Comparison of ENCODE assay signal across 9 cellular contexts in the genomic region with DNA sequence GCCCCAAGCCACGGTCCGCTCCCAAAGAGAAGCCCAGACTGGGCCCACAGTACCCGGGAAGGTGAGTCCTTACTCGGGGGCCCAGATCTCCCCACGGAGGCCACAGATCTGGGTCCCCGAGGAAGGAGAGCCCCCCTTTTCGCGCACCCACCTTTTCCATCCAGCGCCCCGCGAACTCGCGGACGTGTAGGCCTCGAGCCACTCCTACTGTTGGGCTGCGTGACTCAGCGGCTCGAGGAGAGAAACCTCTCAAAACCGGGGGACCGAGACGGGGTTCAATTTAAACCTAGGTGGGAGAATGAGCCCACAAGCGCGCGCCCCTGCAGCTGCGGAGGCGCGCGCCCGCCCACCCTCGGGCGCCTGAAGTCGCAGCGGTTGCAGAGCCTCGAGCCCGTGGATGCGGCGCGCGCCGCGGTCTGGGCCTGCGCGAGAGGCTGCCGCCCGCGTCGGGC. TPM values are rescaled to one million over a fixed set of nuclear protein-coding genes. Genes with fewer than 3 reads are reported as not detected.
DNase-seq lines count a peak whose midpoint lies in the region; ATAC-seq, FAIRE-seq and TF ChIP-seq lines count a peak whose summit lies in the region.
"Had no signal": no experiment of that assay in that cellular context is flagged by ENCODE, and none has a peak within 500 bp of the region (broad histone marks: within the 10 kb centered on the region; RNA-seq: fewer than 3 reads in every experiment).

No MANE protein-coding gene starts in this region.

- peak overlapping the region; percentile 70 for H3K4me3 Mint-ChIP-seq in WTC11

- no peak overlapping the region for H3K27ac Mint-ChIP-seq in WTC11

- TF ChIP-seq CTCF in WTC11 (IDR thresholded peaks at IDR 0.05): peak; percentile 6; the same call in 1 of the 2 replicates

- H3K36me3 ChIP-seq in H7 (replicated peaks; ENCODE audit: control insufficient read depth, insufficient read depth, low read length): no peaks in the 10 kb centered on the region
- no peaks in the 10 kb centered on the region for H3K36me3 ChIP-seq in small intestine (ENCODE audit: control insufficient read depth in 2 of 2, insufficient read depth in 2 of 2, low read length in 2 of 2)

- no peak for ATAC-seq in WTC11
- no peak for ATAC-seq in HG02870 (IDR thresholded peaks at IDR 0.05; ENCODE audit: unreplicated experiment)
- no peak for ATAC-seq in GM18498 (IDR thresholded peaks at IDR 0.05; ENCODE audit: unreplicated experiment)

- H3K9me3 Mint-ChIP-seq in WTC11: no peaks in the 10 kb centered on the region

- POLR2A ChIA-PET in WTC11 (lab: Charles Lee): interaction anchor here (1.0 to 1.7 kb wide), 3 partner anchors 9 to 423 kb away, joined by 3 to 8 read pairs (median 4); no protein-coding TSS in a partner anchor

- peaks cover 50% of the 10 kb centered on the region for H3K4me1 Mint-ChIP-seq in WTC11

- no peak for FAIRE-seq in small intestine (lab: Jason Lieb, UNC)

- H3K27ac ChIP-seq in small intestine (ENCODE audit: low read depth in 1 of 2, low read length in 1 of 2): no peak overlapping the region

- peaks cover 91% of the 10 kb centered on the region for H3K27me3 Mint-ChIP-seq in WTC11 (ENCODE audit: low read depth)

- WGBS in small intestine, 3 donors: 4 to 14% (median 12%) methylated on average over 24 to 47 of the region's 47 CpGs

- H3K36me3 Mint-ChIP-seq in WTC11: no peaks in the 10 kb centered on the region

- H3K27me3 ChIP-seq in H7 (ENCODE audit: control insufficient read depth, insufficient read depth, low read length): peaks cover 70% of the 10 kb centered on the region
- H3K27me3 ChIP-seq in small intestine (ENCODE audit: control insufficient read depth in 2 of 2, insufficient read depth in 2 of 2, low read length in 2 of 2): peaks cover 3 to 45% of the 10 kb centered on the region in 2 donors

- H3K4me3 ChIP-seq in H7 (ENCODE audit: insufficient read depth, low read depth, low read length): peak overlapping the region; percentile 55
- peak overlapping the region; percentile 35 for H3K4me3 ChIP-seq in iPS-11a (ENCODE audit: low read depth, low read length)
- peak overlapping the region; percentile 54 for H3K4me3 ChIP-seq in skeletal muscle cell (ENCODE audit: low read depth, low read length)
- peak overlapping the region in 1 of 2 donors; percentile 16 for H3K4me3 ChIP-seq in small intestine (ENCODE audit: low read depth in 1 of 2, low read length in 2 of 2)

- peaks cover 0 to 4% of the 10 kb centered on the region in 2 donors for H3K4me1 ChIP-seq in small intestine (ENCODE audit: control insufficient read depth in 2 of 2, insufficient read depth in 1 of 2, low read depth in 1 of 2, low read length in 1 of 2)

- CTCF ChIA-PET in WTC11 (lab: Charles Lee): interaction anchor here (1.0 to 2.5 kb wide), 7 partner anchors 9 to 249 kb away, joined by 3 to 9 read pairs (median 7); no protein-coding TSS in a partner anchor

- no peaks in the 10 kb centered on the region for H3K9me3 ChIP-seq in small intestine (ENCODE audit: control insufficient read depth, low read depth)

- no peak for DNase-seq in H7
- no peak for DNase-seq in WTC11 (ENCODE audit: low spot score)
- DNase-seq in skeletal muscle cell (ENCODE audit: low read depth): no peak
- DNase-seq in NCI-H510A treated with DMSO at 0.1 percent for 48 hours (lab: John Stamatoyannopoulos, UW): no peak
- no peak for DNase-seq in small intestine
- DNase-seq: activated CD4-positive, alpha-beta T cell treated with anti-CD3 and anti-CD28 coated beads, Interleukin-2, amount 50 U/mL, for 1 hour had no signal

TF ChIP-seq in WTC11, 78 proteins besides CTCF, POLR2A, EP300 and RAD21:
- TF ChIP-seq, protein P1, sequence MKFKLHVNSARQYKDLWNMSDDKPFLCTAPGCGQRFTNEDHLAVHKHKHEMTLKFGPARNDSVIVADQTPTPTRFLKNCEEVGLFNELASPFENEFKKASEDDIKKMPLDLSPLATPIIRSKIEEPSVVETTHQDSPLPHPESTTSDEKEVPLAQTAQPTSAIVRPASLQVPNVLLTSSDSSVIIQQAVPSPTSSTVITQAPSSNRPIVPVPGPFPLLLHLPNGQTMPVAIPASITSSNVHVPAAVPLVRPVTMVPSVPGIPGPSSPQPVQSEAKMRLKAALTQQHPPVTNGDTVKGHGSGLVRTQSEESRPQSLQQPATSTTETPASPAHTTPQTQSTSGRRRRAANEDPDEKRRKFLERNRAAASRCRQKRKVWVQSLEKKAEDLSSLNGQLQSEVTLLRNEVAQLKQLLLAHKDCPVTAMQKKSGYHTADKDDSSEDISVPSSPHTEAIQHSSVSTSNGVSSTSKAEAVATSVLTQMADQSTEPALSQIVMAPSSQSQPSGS (CRISPR knock-in tag; IDR thresholded peaks at IDR 0.05; ENCODE audit: borderline replicate concordance, low read depth): no peak
- no peak for TF ChIP-seq IRF2 (CRISPR knock-in tag; IDR thresholded peaks at IDR 0.05; ENCODE audit: borderline replicate concordance, low read depth)
- TF ChIP-seq JUN (CRISPR knock-in tag; IDR thresholded peaks at IDR 0.05): 0 out of 2 replicates have a peak, but pooled peaks have one; percentile 49
- TF ChIP-seq TCF7 (CRISPR knock-in tag; IDR thresholded peaks at IDR 0.05; ENCODE audit: low read depth): no peak

RNA-seq across cellular contexts. Expression of a gene that starts 6.3 kb away (rescaled TPM):
- total RNA-seq in H7 (2014; rRNA removed; shearing (Covaris generic)): 0.04 and 0.07 TPM in 2 replicates
- 0.07 TPM in 1 of 3 replicates, not detected in the others for total RNA-seq in WTC11 (2021)
- not detected for polyA plus RNA-seq in small intestine

RNA-seq across cellular contexts. Expression of a gene that starts 29.4 kb away (rescaled TPM):
- total RNA-seq in H7 (2014; rRNA removed; shearing (Covaris generic)): 0.67 and 0.80 TPM in 2 replicates
- 1.9 to 2.5 TPM (median 2.5 TPM) in 3 replicates for total RNA-seq in WTC11 (2021)
- polyA plus RNA-seq in small intestine: not detected
